Comparison of ENCODE assay signal across 20 cellular contexts in genomic region chr13:46964789-46965527, GRCh38.
DNase-seq lines count a peak whose midpoint lies in the region; ATAC-seq, FAIRE-seq and TF ChIP-seq lines count a peak whose summit lies in the region.
"Had no signal": no experiment of that assay in that cellular context is flagged by ENCODE, and none has a peak within 500 bp of the region (broad histone marks: within the 10 kb centered on the region; RNA-seq: fewer than 3 reads in every experiment).

No MANE protein-coding gene starts in this region.

- POLR2A ChIA-PET in BJ (lab: Charles Lee), result no interaction called here

- ATAC-seq in left lung, result peak; percentile 33
- no peak for ATAC-seq in HG02623 (IDR thresholded peaks at IDR 0.05; ENCODE audit: unreplicated experiment)
- ATAC-seq in GM18517 (IDR thresholded peaks at IDR 0.05; ENCODE audit: unreplicated experiment), result no peak
- ATAC-seq: activated T-cell treated with anti-CD3 and anti-CD28 coated beads, Interleukin-2, amount 50 U/mL, for 72 hours had no signal

- H3K79me2 ChIP-seq in mammary epithelial cell (ENCODE audit: insufficient read depth, low read length), result no peaks in the 10 kb centered on the region

- H3K4me3 ChIP-seq in BJ (ENCODE audit: low read depth, low read length), result no peak overlapping the region
- no peak overlapping the region for H3K4me3 ChIP-seq in mammary epithelial cell (replicated peaks in 1 of 3; ENCODE audit: insufficient read depth in 1 of 3, low read depth in 2 of 3, low read length in 3 of 3)
- H3K4me3 ChIP-seq in left lung, result no peak overlapping the region
- H3K4me3 ChIP-seq: BLaER1, neural progenitor cell, right atrium auricular region had no signal

- H2AFZ ChIP-seq in mammary epithelial cell (ENCODE audit: low read depth, low read length), result no peak overlapping the region
- H2AFZ ChIP-seq: neural progenitor cell had no signal

- H3K27ac ChIP-seq in mammary epithelial cell (ENCODE audit: insufficient read depth, low read depth, low read length) (no peak overlapping the region), left lung (no peak overlapping the region)
- H3K27ac ChIP-seq: BLaER1, neural progenitor cell, right atrium auricular region had no signal

- no peaks in the 10 kb centered on the region for H3K27me3 Mint-ChIP-seq in HFFc6 (ENCODE audit: insufficient read depth)
- H3K27me3 Mint-ChIP-seq in osteocyte (ENCODE audit: unreplicated experiment), result no peaks in the 10 kb centered on the region
- H3K27me3 Mint-ChIP-seq: activated CD4-positive, alpha-beta memory T cell treated with anti-CD3 and anti-CD28 coated beads, Interleukin-2, amount 10 ng/mL, durations not matched to agents 7 days and 5 days; memory B cell had no signal

- H3K4me1 ChIP-seq in mammary epithelial cell (ENCODE audit: insufficient read depth, low read length), result peaks cover 18% of the 10 kb centered on the region
- peaks cover 0 to 3% of the 10 kb centered on the region in 2 donors for H3K4me1 ChIP-seq in left lung
- H3K4me1 ChIP-seq: BLaER1, neural progenitor cell, right atrium auricular region had no signal

- H3K27ac Mint-ChIP-seq in HFFc6 (no peak overlapping the region; the same call in 1 of the 2 replicates), osteocyte (ENCODE audit: unreplicated experiment) (no peak overlapping the region)
- H3K27ac Mint-ChIP-seq: activated CD4-positive, alpha-beta memory T cell treated with anti-CD3 and anti-CD28 coated beads, Interleukin-2, amount 10 ng/mL, durations not matched to agents 7 days and 5 days; activated T-cell treated with anti-CD3 and anti-CD28 coated beads, Interleukin-2, amount 50 U/mL, for 72 hours; memory B cell; neural progenitor cell had no signal

- H3K4me2 ChIP-seq in mammary epithelial cell (ENCODE audit: insufficient read depth, low read depth, low read length), result no peak overlapping the region
- H3K4me2 ChIP-seq: BLaER1, neural progenitor cell had no signal

- CTCF ChIA-PET in BJ (lab: Yijun Ruan, JAX) (interaction anchor here (0.9 to 1.8 kb wide), 2 partner anchors 9 kb away, joined by 4 to 6 read pairs; no protein-coding TSS in a partner anchor), mammary epithelial cell (lab: Charles Lee; ENCODE audit: low non-redundant PET) (no interaction called here)

- H3K4me3 Mint-ChIP-seq in HFFc6 (no peak overlapping the region), osteocyte (ENCODE audit: unreplicated experiment) (no peak overlapping the region)
- H3K4me3 Mint-ChIP-seq: activated CD4-positive, alpha-beta memory T cell treated with anti-CD3 and anti-CD28 coated beads, Interleukin-2, amount 10 ng/mL, durations not matched to agents 7 days and 5 days; activated T-cell treated with anti-CD3 and anti-CD28 coated beads, Interleukin-2, amount 50 U/mL, for 72 hours; memory B cell; neural progenitor cell had no signal

- BruUV-seq in mammary epithelial cell (replicated peaks; lab: Mats Ljungman, UMichigan), result no TSS peak

- H3K36me3 ChIP-seq in BJ (ENCODE audit: control insufficient read depth, insufficient read depth, low read length), result no peaks in the 10 kb centered on the region
- H3K36me3 ChIP-seq in mammary epithelial cell (ENCODE audit: insufficient read depth, low read length), result no peaks in the 10 kb centered on the region
- no peaks in the 10 kb centered on the region for H3K36me3 ChIP-seq in left lung
- H3K36me3 ChIP-seq: BLaER1, neural progenitor cell, right atrium auricular region had no signal

- H3K27me3 ChIP-seq in BJ (ENCODE audit: control insufficient read depth, insufficient read depth, low read length), result no peaks in the 10 kb centered on the region
- no peaks in the 10 kb centered on the region for H3K27me3 ChIP-seq in mammary epithelial cell (ENCODE audit: insufficient read depth, low read length)
- no peaks in the 10 kb centered on the region for H3K27me3 ChIP-seq in left lung
- H3K27me3 ChIP-seq: BLaER1, neural progenitor cell, right atrium auricular region had no signal

- WGBS in mammary epithelial cell (ENCODE audit: low coverage, missing lambda C conversion rate), result 93% methylated on average over 1 of the region's 2 CpGs

- H3K9me3 Mint-ChIP-seq in HFFc6, result no peaks in the 10 kb centered on the region
- H3K9me3 Mint-ChIP-seq in osteocyte (ENCODE audit: unreplicated experiment), result no peaks in the 10 kb centered on the region
- H3K9me3 Mint-ChIP-seq: activated CD4-positive, alpha-beta memory T cell treated with anti-CD3 and anti-CD28 coated beads, Interleukin-2, amount 10 ng/mL, durations not matched to agents 7 days and 5 days; activated T-cell treated with anti-CD3 and anti-CD28 coated beads, Interleukin-2, amount 50 U/mL, for 72 hours; memory B cell; neural progenitor cell had no signal

- no peak overlapping the region for H3K9ac ChIP-seq in mammary epithelial cell (ENCODE audit: insufficient read depth, low read length)
- H3K9ac ChIP-seq: BLaER1, neural progenitor cell had no signal

- intact Hi-C loops in mammary epithelial cell (cut with micrococcal nuclease), result no loop called here
- intact Hi-C loops in left lung (cut with DNase I), result no loop called here

- dilution Hi-C loops in mammary epithelial cell (cut with HindIII; ENCODE audit: low sequenced_read_pairs), result no loop called here

- DNase-seq in BJ (ENCODE audit: low read depth) (peak; percentile 32), HFFc6 (peak; percentile 41), mammary epithelial cell (peak; percentile 65), left lung (no peak), osteocyte (ENCODE audit: extremely low spot score, unreplicated experiment) (no peak), urothelium cell line (ENCODE audit: low spot score) (no peak)
- DNase-seq: activated CD4-positive, alpha-beta memory T cell treated with anti-CD3 and anti-CD28 coated beads, Interleukin-2, amount 10 ng/mL, durations not matched to agents 7 days and 5 days; activated T-cell treated with anti-CD3 and anti-CD28 coated beads, Interleukin-2, amount 50 U/mL, for 72 hours; cerebellar nuclear complex; DMS 273 treated with DMSO at 0.1 percent for 48 hours; glutamatergic neuron; NCI-H1092 treated with DMSO at 0.1 percent for 48 hours; RPMI8226 had no signal

- H3K4me1 Mint-ChIP-seq in HFFc6 (ENCODE audit: low read depth), result peaks cover 19% of the 10 kb centered on the region
- H3K4me1 Mint-ChIP-seq in osteocyte (ENCODE audit: unreplicated experiment), result no peaks in the 10 kb centered on the region
- H3K4me1 Mint-ChIP-seq: activated CD4-positive, alpha-beta memory T cell treated with anti-CD3 and anti-CD28 coated beads, Interleukin-2, amount 10 ng/mL, durations not matched to agents 7 days and 5 days; neural progenitor cell had no signal

- FAIRE-seq in urothelium cell line (lab: Jason Lieb, UNC), result no peak
- FAIRE-seq: endometrium had no signal

- H3K36me3 Mint-ChIP-seq in HFFc6 (ENCODE audit: low read depth) (no peaks in the 10 kb centered on the region), osteocyte (ENCODE audit: unreplicated experiment) (no peaks in the 10 kb centered on the region)
- H3K36me3 Mint-ChIP-seq: memory B cell, neural progenitor cell had no signal

- TF ChIP-seq CTCF in BJ (IDR thresholded peaks at IDR 0.05; ENCODE audit: insufficient read depth, low read depth, low read length) (no peak), HFFc6 (IDR thresholded peaks at IDR 0.05) (no peak), mammary epithelial cell (conservative IDR thresholded peaks at IDR 0.05 in 1 of 2, IDR thresholded peaks at IDR 0.05 in 1 of 2; ENCODE audit: extremely low read depth in 1 of 2, insufficient read depth in 1 of 2, low read depth in 1 of 2, low read length in 2 of 2) (no peak), left lung (IDR thresholded peaks at IDR 0.05) (no peak), osteocyte (IDR thresholded peaks at IDR 0.05) (no peak)

- in situ Hi-C loops in mammary epithelial cell (cut with MboI; ENCODE audit: low sequenced_read_pairs in 2 of 2), result loop anchor here in 1 of 2 donors (10.0 to 25.0 kb wide), 3 partner anchors 60 to 797 kb away; no protein-coding TSS in a partner anchor

- H4K20me1 ChIP-seq in mammary epithelial cell (ENCODE audit: insufficient read depth, low read length), result no peaks in the 10 kb centered on the region
- H4K20me1 ChIP-seq: BLaER1 had no signal

- H3K9me3 ChIP-seq in mammary epithelial cell (replicated peaks; ENCODE audit: insufficient read depth, low read length) (no peaks in the 10 kb centered on the region), left lung (no peaks in the 10 kb centered on the region)
- H3K9me3 ChIP-seq: BLaER1, right atrium auricular region had no signal

Comparison
In these comparisons a context has a peak if more than half of its experiments do, and no peak if none do; other contexts are left out.
1. DNase-seq: peak in BJ (single experiment), HFFc6 (single experiment) and mammary epithelial cell (single experiment); none in left lung (0 of 2), osteocyte (single experiment) and urothelium cell line (single experiment).